Comparison of ENCODE assay signal across 18 cellular contexts in genomic region chr6:21882066-21882465, GRCh38.
DNase-seq lines count a peak whose midpoint lies in the region; ATAC-seq and TF ChIP-seq lines count a peak whose summit lies in the region.
"Had no signal": no experiment of that assay in that cellular context is flagged by ENCODE, and none has a peak within 500 bp of the region (broad histone marks: within the 10 kb centered on the region; RNA-seq: fewer than 3 reads in every experiment).

No MANE protein-coding gene starts in this region.

- peaks cover 43% of the 10 kb centered on the region for H3K4me1 ChIP-seq in DND-41 (ENCODE audit: insufficient read depth, low read length)
- H3K4me1 ChIP-seq: BLaER1 treated with 17β-estradiol and CSF1 and Interleukin-3, amounts not matched to agents 10 nM and 100 nM had no signal

- no peaks in the 10 kb centered on the region for H3K9me3 ChIP-seq in DND-41 (ENCODE audit: insufficient read depth, low read length, severe bottlenecking)

- H3K4me3 ChIP-seq in DND-41 (ENCODE audit: low read depth in 1 of 2, low read length in 2 of 2), result no peak overlapping the region
- H3K4me3 ChIP-seq: BLaER1 treated with 17β-estradiol and CSF1 and Interleukin-3, amounts not matched to agents 10 nM and 100 nM; GM23248 had no signal

- H3K27ac Mint-ChIP-seq in nephron, result peak overlapping the region in 2 of 3 experiments; percentile 8 to 11
- H3K27ac Mint-ChIP-seq in activated T-helper 2 cell treated with anti-CD3 and anti-CD28 coated beads, Interferon-gamma antibody, Interleukin-2, Interleukin-4, amounts not matched to agents 10 μg/mL and 5 μg/mL and 100 μg/mL, durations not matched to agents 14 hours and 24 hours and 36 hours, result no peak overlapping the region
- H3K27ac Mint-ChIP-seq: B cell; CD14-positive monocyte; CD4-positive, alpha-beta memory T cell had no signal

- H3K9ac ChIP-seq in DND-41 (ENCODE audit: low read depth, low read length), result no peak overlapping the region
- H3K9ac ChIP-seq: BLaER1 treated with 17β-estradiol and CSF1 and Interleukin-3, amounts not matched to agents 10 nM and 100 nM; GM23248 had no signal

- no peaks in the 10 kb centered on the region for H4K20me1 ChIP-seq in DND-41 (ENCODE audit: insufficient read depth, low read length)
- H4K20me1 ChIP-seq: BLaER1 treated with 17β-estradiol and CSF1 and Interleukin-3, amounts not matched to agents 10 nM and 100 nM had no signal

- no peaks in the 10 kb centered on the region for H3K27me3 Mint-ChIP-seq in nephron (ENCODE audit: low read depth)
- H3K27me3 Mint-ChIP-seq in activated T-helper 2 cell treated with anti-CD3 and anti-CD28 coated beads, Interferon-gamma antibody, Interleukin-2, Interleukin-4, amounts not matched to agents 10 μg/mL and 5 μg/mL and 100 μg/mL, durations not matched to agents 14 hours and 24 hours and 36 hours (ENCODE audit: low read depth), result no peaks in the 10 kb centered on the region
- H3K27me3 Mint-ChIP-seq: B cell; CD4-positive, alpha-beta memory T cell had no signal

- TF ChIP-seq CTCF in DND-41 (IDR thresholded peaks at IDR 0.05; ENCODE audit: borderline replicate concordance, extremely low read depth, low read length, poor library complexity, severe bottlenecking), result no peak
- TF ChIP-seq CTCF in VCaP (conservative IDR thresholded peaks at IDR 0.05), result no peak
- TF ChIP-seq CTCF in nephron (IDR thresholded peaks at IDR 0.05; ENCODE audit: unreplicated experiment in 3 of 3), result no peak

- H2AFZ ChIP-seq in DND-41 (ENCODE audit: low read depth, low read length), result no peak overlapping the region
- H2AFZ ChIP-seq: GM23248 had no signal

- DNase-seq in DND-41 (no peak), CD1c-positive myeloid dendritic cell (ENCODE audit: extremely low spot score) (no peak), iPS-NIHi11 (ENCODE audit: low spot score) (no peak)
- no peak for DNase-seq in activated T-helper 2 cell treated with anti-CD3 and anti-CD28 coated beads, Interferon-gamma antibody, Interleukin-2, Interleukin-4, amounts not matched to agents 10 μg/mL and 5 μg/mL and 100 μg/mL, durations not matched to agents 14 hours and 24 hours and 36 hours (ENCODE audit: low spot score)
- DNase-seq: Calu3; CD4-positive, alpha-beta memory T cell; COR-L47; DMS53; DMS79 treated with DMSO at 0.1 percent for 48 hours; GM23248; H7; HCEC 1CT had no signal

- H3K4me2 ChIP-seq in DND-41 (ENCODE audit: insufficient read depth, low read length), result no peak overlapping the region
- H3K4me2 ChIP-seq: BLaER1 treated with 17β-estradiol and CSF1 and Interleukin-3, amounts not matched to agents 10 nM and 100 nM had no signal

- peaks cover 6% of the 10 kb centered on the region for H3K4me1 Mint-ChIP-seq in nephron
- peaks cover 30% of the 10 kb centered on the region for H3K4me1 Mint-ChIP-seq in activated T-helper 2 cell treated with anti-CD3 and anti-CD28 coated beads, Interferon-gamma antibody, Interleukin-2, Interleukin-4, amounts not matched to agents 10 μg/mL and 5 μg/mL and 100 μg/mL, durations not matched to agents 14 hours and 24 hours and 36 hours (ENCODE audit: low read depth)
- H3K4me1 Mint-ChIP-seq: B cell; CD14-positive monocyte; CD4-positive, alpha-beta memory T cell had no signal

- peak overlapping the region; percentile 43 for H3K27ac ChIP-seq in DND-41 (ENCODE audit: low read length)
- H3K27ac ChIP-seq in VCaP, result peak overlapping the region; percentile 95
- H3K27ac ChIP-seq: 22Rv1; BLaER1 treated with 17β-estradiol and CSF1 and Interleukin-3, amounts not matched to agents 10 nM and 100 nM; GM23248 had no signal

- ATAC-seq in DND-41 (ENCODE audit: insufficient read depth, low read depth), result no peak

- intact Hi-C loops in activated T-helper 2 cell treated with anti-CD3 and anti-CD28 coated beads, Interferon-gamma antibody, Interleukin-2, Interleukin-4, amounts not matched to agents 10 μg/mL and 5 μg/mL and 100 μg/mL, durations not matched to agents 14 hours and 24 hours and 36 hours (cut with micrococcal nuclease), result no loop called here

- H3K36me3 Mint-ChIP-seq in nephron (ENCODE audit: low read depth), result peaks cover 51% of the 10 kb centered on the region
- H3K36me3 Mint-ChIP-seq in activated T-helper 2 cell treated with anti-CD3 and anti-CD28 coated beads, Interferon-gamma antibody, Interleukin-2, Interleukin-4, amounts not matched to agents 10 μg/mL and 5 μg/mL and 100 μg/mL, durations not matched to agents 14 hours and 24 hours and 36 hours (ENCODE audit: low read depth), result peaks cover 35% of the 10 kb centered on the region
- H3K36me3 Mint-ChIP-seq: CD14-positive monocyte; CD4-positive, alpha-beta memory T cell had no signal

- H3K4me3 Mint-ChIP-seq in nephron, result no peak overlapping the region
- H3K4me3 Mint-ChIP-seq in activated T-helper 2 cell treated with anti-CD3 and anti-CD28 coated beads, Interferon-gamma antibody, Interleukin-2, Interleukin-4, amounts not matched to agents 10 μg/mL and 5 μg/mL and 100 μg/mL, durations not matched to agents 14 hours and 24 hours and 36 hours (ENCODE audit: low read depth), result no peak overlapping the region
- H3K4me3 Mint-ChIP-seq: B cell; CD14-positive monocyte; CD4-positive, alpha-beta memory T cell had no signal

- H3K9me3 Mint-ChIP-seq in nephron, result peaks cover 30% of the 10 kb centered on the region
- H3K9me3 Mint-ChIP-seq in activated T-helper 2 cell treated with anti-CD3 and anti-CD28 coated beads, Interferon-gamma antibody, Interleukin-2, Interleukin-4, amounts not matched to agents 10 μg/mL and 5 μg/mL and 100 μg/mL, durations not matched to agents 14 hours and 24 hours and 36 hours, result peaks cover 41% of the 10 kb centered on the region

- H3K36me3 ChIP-seq in DND-41 (ENCODE audit: insufficient read depth, low read length), result 0 out of 2 replicates have a peak, but pooled peaks cover 3% of the 10 kb centered on the region
- H3K36me3 ChIP-seq: BLaER1 treated with 17β-estradiol and CSF1 and Interleukin-3, amounts not matched to agents 10 nM and 100 nM had no signal

- peaks cover 10% of the 10 kb centered on the region for H3K79me2 ChIP-seq in DND-41 (ENCODE audit: insufficient read depth, low read length)

- H3K27me3 ChIP-seq in DND-41 (ENCODE audit: insufficient read depth, low read length, poor library complexity), result no peaks in the 10 kb centered on the region
- H3K27me3 ChIP-seq: BLaER1 treated with 17β-estradiol and CSF1 and Interleukin-3, amounts not matched to agents 10 nM and 100 nM had no signal
